In the genomic region with DNA sequence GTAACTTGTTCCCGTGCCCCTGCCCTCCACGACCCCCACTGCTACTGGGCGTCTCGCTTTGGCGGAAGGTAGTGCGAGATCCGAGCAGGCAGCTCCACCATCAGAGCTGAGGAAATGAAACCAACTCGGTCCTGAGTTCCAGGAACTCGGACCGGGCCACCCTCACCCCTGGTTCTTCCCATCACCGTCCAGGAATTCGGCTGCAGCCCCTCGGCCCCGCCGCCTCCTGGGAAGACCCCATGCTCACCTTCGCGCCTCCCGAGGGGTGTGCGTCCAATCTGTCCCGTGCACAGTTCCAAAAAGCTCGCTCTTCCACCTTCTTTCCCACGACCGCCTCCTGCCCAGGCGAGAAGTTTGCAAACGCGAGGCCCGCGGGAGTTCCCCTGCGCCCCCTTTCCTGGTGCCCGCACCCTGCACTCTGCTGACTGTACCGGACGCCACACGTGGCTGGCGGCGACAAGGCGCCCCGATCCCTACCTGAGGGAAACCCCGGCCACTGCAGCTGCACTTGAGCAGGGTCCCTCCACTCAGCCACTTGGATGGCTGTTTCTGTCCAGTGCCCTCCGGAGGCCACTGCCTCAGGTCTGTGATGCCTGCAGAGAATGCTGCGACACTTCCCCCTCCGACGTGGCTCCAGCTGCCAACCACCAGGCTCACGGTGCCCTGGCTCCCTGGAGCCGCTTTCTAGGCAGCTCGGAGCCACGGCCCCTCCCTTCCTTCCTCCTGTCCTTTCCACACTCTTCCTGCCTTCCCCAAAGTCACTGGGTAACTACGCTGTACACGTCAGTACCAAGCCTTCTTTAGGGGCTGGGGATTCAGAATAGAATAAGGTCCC, we compare ENCODE assay signal across 7 cellular contexts. TPM values are rescaled to one million over a fixed set of nuclear protein-coding genes. Genes with fewer than 3 reads are reported as not detected.
DNase-seq lines count a peak whose midpoint lies in the region; ATAC-seq and TF ChIP-seq lines count a peak whose summit lies in the region.

Gene MLKL (minus strand): TSS at position 657 of the 835 bp plus-strand sequence. CDS start 5,105 bp downstream, outside the sequence.

- H3K4me1 Mint-ChIP-seq in naive thymus-derived CD8-positive, alpha-beta T cell = peaks cover 21 to 65% (median 56%) of the 10 kb centered on the region in 4 donors

- ATAC-seq in GM18502 (IDR thresholded peaks at IDR 0.05; ENCODE audit: poor library complexity, unreplicated experiment) (peak; percentile 46), HG02678 (IDR thresholded peaks at IDR 0.05; ENCODE audit: unreplicated experiment) (peak; percentile 39)
- peak; percentile 86 for ATAC-seq in naive thymus-derived CD8-positive, alpha-beta T cell

- peaks cover 0 to 14% (median 2%) of the 10 kb centered on the region in 3 donors for H3K36me3 Mint-ChIP-seq in naive thymus-derived CD8-positive, alpha-beta T cell

- TF ChIP-seq CTCF in epithelial cell of proximal tubule (conservative IDR thresholded peaks at IDR 0.05; ENCODE audit: low read depth, low read length) (peak; percentile 7), stomach (IDR thresholded peaks at IDR 0.05) (no peak)

- H3K4me3 ChIP-seq in epithelial cell of proximal tubule (ENCODE audit: low read depth, low read length) = peak within 1 kb of the TSS; percentile 93
- peak within 1 kb of the TSS; percentile 62 to 76 (median 68) for H3K4me3 ChIP-seq in stomach

- no peaks in the 10 kb centered on the region for H3K9me3 Mint-ChIP-seq in naive thymus-derived CD8-positive, alpha-beta T cell

- H3K27ac Mint-ChIP-seq in naive thymus-derived CD8-positive, alpha-beta T cell = peak within 1 kb of the TSS; percentile 93 to 99 (median 98)

- H3K27me3 Mint-ChIP-seq in naive thymus-derived CD8-positive, alpha-beta T cell = no peaks in the 10 kb centered on the region

- H3K36me3 ChIP-seq in stomach = peaks cover 0 to 2% (median under 1%) of the 10 kb centered on the region in 4 donors

- DNase-seq in NCI-H748 treated with DMSO at 0.1 percent for 48 hours (lab: John Stamatoyannopoulos, UW) (peak; percentile 18), epithelial cell of proximal tubule (ENCODE audit: low read depth) (no peak), stomach (peak; percentile 65)
- peak; percentile 35 for DNase-seq in activated CD8-positive, alpha-beta memory T cell treated with anti-CD3 and anti-CD28 coated beads, Interleukin-2, amount 50 U/mL, for 24 hours (ENCODE audit: extremely low read depth)
- DNase-seq in naive thymus-derived CD8-positive, alpha-beta T cell = peak; percentile 29 to 69 (median 46)

- peak within 1 kb of the TSS; percentile 90 to 100 (median 98) for H3K4me3 Mint-ChIP-seq in naive thymus-derived CD8-positive, alpha-beta T cell

- H3K27ac ChIP-seq in stomach = peak within 1 kb of the TSS; percentile 85 to 92 (median 87)

- intact Hi-C loops in stomach (cut with DNase I; ENCODE audit: low total_unique reads) = no loop called here

- TF ChIP-seq POLR2A in stomach (IDR thresholded peaks at IDR 0.05) = no peak

- H3K27me3 ChIP-seq in stomach = no peaks in the 10 kb centered on the region

- TF ChIP-seq EP300 in stomach (IDR thresholded peaks at IDR 0.05) = no peak

- 0 to 2% (median 1%) methylated on average over 32 to 48 of the region's 48 CpGs for WGBS in stomach, 5 donors

- POLR2A ChIA-PET in naive thymus-derived CD8-positive, alpha-beta T cell (lab: Charles Lee) = interaction anchor here (0.6 to 2.9 kb wide), 9 partner anchors 10 to 947 kb away, joined by 3 to 32 read pairs (median 3); partner anchors contain the start of genes GLG1, KARS1, RFWD3 and TERF2IP

- H3K4me1 ChIP-seq in stomach = peaks cover 18 to 56% (median 32%) of the 10 kb centered on the region in 4 donors

- H3K9me3 ChIP-seq in stomach = no peaks in the 10 kb centered on the region

RNA-seq across cellular contexts. Expression of gene MLKL, which starts in this region (rescaled TPM):
- 16.9 and 19.6 TPM in 2 replicates for total RNA-seq in epithelial cell of proximal tubule
- 10 to 100 TPM; 19.8 to 20.6 TPM for total RNA-seq in naive thymus-derived CD8-positive, alpha-beta T cell
- polyA plus RNA-seq in naive thymus-derived CD8-positive, alpha-beta T cell = 1 to 10 TPM; 7.3 to 9.3 (median 8.2) TPM
- total RNA-seq in stomach = 10 to 100 TPM in 3 of 5 donors, 1 to 10 TPM in 2; 6.7 to 23.3 (median 11.6) TPM
- 10 to 100 TPM in 1 of 3 donors, 1 to 10 TPM in 2; 7.3 to 17.4 (median 8.1) TPM for polyA plus RNA-seq in stomach
